ENCODE assay signal across 16 cellular contexts in genomic region chr2:108297436-108298141, GRCh38.
DNase-seq lines count a peak whose midpoint lies in the region; ATAC-seq and TF ChIP-seq lines count a peak whose summit lies in the region.
"Had no signal": no experiment of that assay in that cellular context is flagged by ENCODE, and none has a peak within 500 bp of the region (broad histone marks: within the 10 kb centered on the region; RNA-seq: fewer than 3 reads in every experiment).

No MANE protein-coding gene starts in this region.

- CTCF ChIA-PET in AG04449 (lab: Yijun Ruan, JAX), result no interaction called here

- TF ChIP-seq CTCF in AG04449 (IDR thresholded peaks at IDR 0.05; ENCODE audit: insufficient read depth, low read length, missing control alignments) (no peak), astrocyte of the cerebellum (IDR thresholded peaks at IDR 0.05; ENCODE audit: low read depth, low read length, missing control alignments) (no peak)

- in situ Hi-C loops in astrocyte of the cerebellum (cut with HindIII; ENCODE audit: low sequenced_read_pairs), result no loop called here

- DNase-seq in AG04449 (ENCODE audit: low read depth, low spot score), result peak; percentile 23
- peak; percentile 71 for DNase-seq in HS-27A (ENCODE audit: low read depth)
- peak; percentile 59 for DNase-seq in astrocyte of the cerebellum (ENCODE audit: low read depth)
- DNase-seq in hepatic stellate cell (ENCODE audit: low spot score), result peak; percentile 76
- DNase-seq in stimulated activated CD4-positive, alpha-beta T cell treated with anti-CD3 and anti-CD28 coated beads, Interleukin-15, amount 100 ng/mL, for 24 hours, result no peak
- DNase-seq: activated naive CD8-positive, alpha-beta T cell treated with anti-CD3 and anti-CD28 coated beads, Interleukin-2, amount 50 U/mL, for 24 hours; activated T-cell treated with anti-CD3 and anti-CD28 coated beads, Interleukin-2, amount 50 U/mL, for 1 hour; erythroblast; NCI-H1930 had no signal

- POLR2A ChIA-PET in AG04449 (lab: Yijun Ruan, JAX), result no interaction called here

- ATAC-seq in HG03520 (IDR thresholded peaks at IDR 0.05; ENCODE audit: unreplicated experiment) (no peak), HG03175 (IDR thresholded peaks at IDR 0.05; ENCODE audit: unreplicated experiment) (no peak), GM21381 (IDR thresholded peaks at IDR 0.05; ENCODE audit: unreplicated experiment) (no peak)
- ATAC-seq: activated naive CD8-positive, alpha-beta T cell treated with anti-CD3 and anti-CD28 coated beads, Interleukin-2, amount 50 U/mL, for 24 hours; sciatic nerve; stimulated activated effector memory CD8-positive, alpha-beta T cell treated with anti-CD3 and anti-CD28 coated beads, Interleukin-12 subunit alpha, Interleukin-12 subunit beta, amount 100 ng/mL, for 72 hours had no signal

- no peak overlapping the region for H3K4me3 ChIP-seq in AG04449 (ENCODE audit: low read depth, low read length)
- H3K4me3 ChIP-seq in astrocyte of the cerebellum (ENCODE audit: low read depth, low read length), result no peak overlapping the region
- H3K4me3 ChIP-seq: coronary artery, HAP-1 had no signal
